ENCODE assay signal across 15 cellular contexts in the genomic region with DNA sequence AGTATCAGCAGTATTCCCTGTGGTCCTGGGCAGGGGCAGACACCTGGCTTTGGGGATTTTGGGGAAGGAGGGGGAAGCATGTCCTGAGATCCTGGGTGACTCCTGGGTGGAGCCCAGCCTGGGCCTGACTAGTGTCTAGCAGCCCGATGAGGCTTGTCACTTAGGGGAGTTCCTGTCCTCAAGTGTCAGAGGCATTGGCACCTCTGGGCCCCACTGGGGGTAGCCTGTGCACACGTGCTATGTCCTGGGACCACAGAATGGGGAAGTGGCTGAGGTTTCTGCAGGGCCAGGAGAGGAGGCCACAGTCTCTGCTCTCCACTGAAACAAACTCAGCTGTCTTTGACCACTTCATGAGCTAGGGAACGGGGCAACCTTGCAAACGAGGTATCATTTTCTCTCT.
A peak's percentile ranks its signal among the peaks of the same experiment; 100 is the strongest.
DNase-seq lines count a peak whose midpoint lies in the region; ATAC-seq lines count a peak whose summit lies in the region.
"Had no signal": no experiment of that assay in that cellular context is flagged by ENCODE, and none has a peak within 500 bp of the region (broad histone marks: within the 10 kb centered on the region; RNA-seq: fewer than 3 reads in every experiment).

No MANE protein-coding gene starts in this region.

- no peaks in the 10 kb centered on the region for H3K4me1 ChIP-seq in HAP-1
- H3K4me1 ChIP-seq: right lobe of liver, tibial nerve had no signal

- no peaks in the 10 kb centered on the region for H3K9me3 Mint-ChIP-seq in stimulated activated effector memory CD8-positive, alpha-beta T cell treated with anti-CD3 and anti-CD28 coated beads, Interleukin-12 subunit alpha, Interleukin-12 subunit beta, amount 100 ng/mL, for 72 hours
- H3K9me3 Mint-ChIP-seq: stimulated activated naive CD8-positive, alpha-beta T cell treated with anti-CD3 and anti-CD28 coated beads, Interleukin-15, Interleukin-2, amounts not matched to agents 100 ng/mL and 50 ng/mL, for 24 hours had no signal

- H3K4me3 Mint-ChIP-seq in stimulated activated effector memory CD8-positive, alpha-beta T cell treated with anti-CD3 and anti-CD28 coated beads, Interleukin-12 subunit alpha, Interleukin-12 subunit beta, amount 100 ng/mL, for 72 hours: no peak overlapping the region
- H3K4me3 Mint-ChIP-seq: stimulated activated naive CD8-positive, alpha-beta T cell treated with anti-CD3 and anti-CD28 coated beads, Interleukin-15, Interleukin-2, amounts not matched to agents 100 ng/mL and 50 ng/mL, for 24 hours had no signal

- DNase-seq in OCI-M1 (lab: John Stamatoyannopoulos, UW): peak; percentile 10
- no peak for DNase-seq in stimulated activated effector memory CD8-positive, alpha-beta T cell treated with anti-CD3 and anti-CD28 coated beads, Interleukin-12 subunit alpha, Interleukin-12 subunit beta, amount 100 ng/mL, for 72 hours (ENCODE audit: low spot score in 2 of 2)
- no peak for DNase-seq in HAP-1 (ENCODE audit: low spot score in 2 of 2)
- DNase-seq in cerebellar cortex (ENCODE audit: low spot score): no peak
- DNase-seq: DND-41, NCI-H146, NCI-H748 treated with DMSO at 0.1 percent for 48 hours, right lobe of liver, T1000 had no signal

- ATAC-seq in GM18868 (IDR thresholded peaks at IDR 0.05; ENCODE audit: unreplicated experiment): peak; percentile 87
- ATAC-seq in HG02981 (IDR thresholded peaks at IDR 0.05; ENCODE audit: unreplicated experiment): peak; percentile 47
- peak; percentile 12 for ATAC-seq in stimulated activated effector memory CD8-positive, alpha-beta T cell treated with anti-CD3 and anti-CD28 coated beads, Interleukin-12 subunit alpha, Interleukin-12 subunit beta, amount 100 ng/mL, for 72 hours
- ATAC-seq in GM21528 (IDR thresholded peaks at IDR 0.05; ENCODE audit: low FRiP score, unreplicated experiment): no peak
- ATAC-seq: Panc1, right lobe of liver had no signal

- H3K36me3 Mint-ChIP-seq in stimulated activated effector memory CD8-positive, alpha-beta T cell treated with anti-CD3 and anti-CD28 coated beads, Interleukin-12 subunit alpha, Interleukin-12 subunit beta, amount 100 ng/mL, for 72 hours: no peaks in the 10 kb centered on the region

- no peaks in the 10 kb centered on the region for H3K36me3 ChIP-seq in HAP-1 (replicated peaks)
- H3K36me3 ChIP-seq: right lobe of liver, tibial nerve had no signal

- no peaks in the 10 kb centered on the region; the same call in 1 of the 2 replicates for H3K27me3 ChIP-seq in HAP-1 (ENCODE audit: low read depth)
- H3K27me3 ChIP-seq: right lobe of liver, tibial nerve had no signal

- H3K4me3 ChIP-seq in HAP-1: no peak overlapping the region
- H3K4me3 ChIP-seq: right lobe of liver, tibial nerve had no signal

- in situ Hi-C loops in HAP-1 (cut with MboI; ENCODE audit: low sequenced_read_pairs): no loop called here

- peaks cover 2% of the 10 kb centered on the region for H3K4me1 Mint-ChIP-seq in stimulated activated effector memory CD8-positive, alpha-beta T cell treated with anti-CD3 and anti-CD28 coated beads, Interleukin-12 subunit alpha, Interleukin-12 subunit beta, amount 100 ng/mL, for 72 hours

- no peak overlapping the region for H3K27ac Mint-ChIP-seq in stimulated activated effector memory CD8-positive, alpha-beta T cell treated with anti-CD3 and anti-CD28 coated beads, Interleukin-12 subunit alpha, Interleukin-12 subunit beta, amount 100 ng/mL, for 72 hours
- H3K27ac Mint-ChIP-seq: stimulated activated naive CD8-positive, alpha-beta T cell treated with anti-CD3 and anti-CD28 coated beads, Interleukin-15, Interleukin-2, amounts not matched to agents 100 ng/mL and 50 ng/mL, for 24 hours had no signal

- H3K9me3 ChIP-seq in HAP-1: no peaks in the 10 kb centered on the region
- H3K9me3 ChIP-seq: right lobe of liver, tibial nerve had no signal
